ENCODE assay signal across 22 cellular contexts in the genomic region with DNA sequence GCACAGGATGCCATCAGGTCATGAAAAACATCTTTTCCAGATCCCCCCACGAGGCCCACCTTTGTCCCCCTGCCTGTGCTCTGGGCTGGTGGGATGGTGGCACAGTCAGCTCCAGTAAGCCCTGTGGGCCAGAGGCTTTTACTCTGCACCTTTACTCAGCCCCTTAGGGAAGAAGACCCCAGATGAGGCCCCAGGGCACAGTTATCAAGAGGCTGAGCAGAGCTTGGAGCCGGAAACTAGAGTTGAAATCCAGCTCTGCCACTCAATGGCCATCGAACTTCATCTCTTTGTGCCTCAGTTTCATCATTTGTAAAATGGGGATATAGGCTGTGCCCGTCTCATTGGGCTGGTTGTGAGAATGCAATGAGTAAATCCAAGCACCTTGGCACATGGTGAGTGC.
DNase-seq lines count a peak whose midpoint lies in the region; ATAC-seq, FAIRE-seq and TF ChIP-seq lines count a peak whose summit lies in the region.
"Had no signal": no experiment of that assay in that cellular context is flagged by ENCODE, and none has a peak within 500 bp of the region (broad histone marks: within the 10 kb centered on the region; RNA-seq: fewer than 3 reads in every experiment).

No MANE protein-coding gene starts in this region.

- ATAC-seq in GM18520 (IDR thresholded peaks at IDR 0.05; ENCODE audit: unreplicated experiment) = no peak
- no peak for ATAC-seq in GM21367 (IDR thresholded peaks at IDR 0.05; ENCODE audit: unreplicated experiment)
- ATAC-seq: A549; CD8-positive, alpha-beta T cell had no signal

- H3K36me3 ChIP-seq in esophagus muscularis mucosa (no peaks in the 10 kb centered on the region), sigmoid colon (no peaks in the 10 kb centered on the region)
- H3K36me3 ChIP-seq: BLaER1 treated with 17β-estradiol and CSF1 and Interleukin-3, amounts not matched to agents 10 nM and 100 nM had no signal

- H3K36me3 Mint-ChIP-seq in activated CD4-positive, alpha-beta T cell treated with anti-CD3 and anti-CD28 coated beads, Interleukin-2, amount 10 ng/mL, durations not matched to agents 24 days and 14 days (ENCODE audit: low read depth) = no peaks in the 10 kb centered on the region
- H3K36me3 Mint-ChIP-seq: CD8-positive, alpha-beta T cell had no signal

- H3K9me3 ChIP-seq in esophagus muscularis mucosa (peaks cover 0 to 7% (median 3%) of the 10 kb centered on the region in 4 donors), sigmoid colon (peaks cover 0 to 4% (median 0%) of the 10 kb centered on the region in 4 donors)
- H3K9me3 ChIP-seq: Caco-2 had no signal

- peak; percentile 72 for FAIRE-seq in HTR-8/SVneo (lab: Jason Lieb, UNC)
- FAIRE-seq: A549, D721Med, G401.6, GM12891 had no signal

- TF ChIP-seq EP300 in esophagus muscularis mucosa (IDR thresholded peaks at IDR 0.05) (no peak), sigmoid colon (IDR thresholded peaks at IDR 0.05) (no peak)

- intact Hi-C loops in activated CD4-positive, alpha-beta T cell treated with anti-CD3 and anti-CD28 coated beads, Interleukin-2, amount 10 ng/mL, durations not matched to agents 24 days and 14 days (cut with micrococcal nuclease) = no loop called here
- intact Hi-C loops in esophagus muscularis mucosa (cut with DNase I) (no loop called here), sigmoid colon (cut with DNase I) (no loop called here)

- no peak overlapping the region for H3K4me3 ChIP-seq in esophagus muscularis mucosa
- no peak overlapping the region for H3K4me3 ChIP-seq in sigmoid colon
- H3K4me3 ChIP-seq: A549; BLaER1 treated with 17β-estradiol and CSF1 and Interleukin-3, amounts not matched to agents 10 nM and 100 nM had no signal

- H3K4me1 ChIP-seq in esophagus muscularis mucosa (no peaks in the 10 kb centered on the region), sigmoid colon (no peaks in the 10 kb centered on the region)
- H3K4me1 ChIP-seq: A549; BLaER1 treated with 17β-estradiol and CSF1 and Interleukin-3, amounts not matched to agents 10 nM and 100 nM; Caco-2 had no signal

- no peak for TF ChIP-seq POLR2A in esophagus muscularis mucosa (IDR thresholded peaks at IDR 0.05; ENCODE audit: low read depth)
- no peak for TF ChIP-seq POLR2A in sigmoid colon (IDR thresholded peaks at IDR 0.05)

- no peak overlapping the region for H3K4me3 Mint-ChIP-seq in activated CD4-positive, alpha-beta T cell treated with anti-CD3 and anti-CD28 coated beads, Interleukin-2, amount 10 ng/mL, durations not matched to agents 24 days and 14 days
- H3K4me3 Mint-ChIP-seq: B cell; CD4-positive, alpha-beta T cell; CD8-positive, alpha-beta T cell had no signal

- DNase-seq in activated CD4-positive, alpha-beta T cell treated with anti-CD3 and anti-CD28 coated beads, Interleukin-2, amount 10 ng/mL, durations not matched to agents 24 days and 14 days = peak; percentile 41
- DNase-seq in activated CD4-positive, alpha-beta T cell treated with anti-CD3 and anti-CD28 coated beads for 48 hours = no peak
- DNase-seq in HTR-8/SVneo (ENCODE audit: insufficient read length, low spot score) (no peak), esophagus muscularis mucosa (ENCODE audit: extremely low spot score) (peak; percentile 68), sigmoid colon (peak; percentile 7)
- DNase-seq: AML-193; Calu3; CD4-positive, alpha-beta T cell; CD8-positive, alpha-beta T cell; DMS79 treated with DMSO at 0.1 percent for 48 hours; GF-D8 had no signal

- no peak overlapping the region for H3K27ac Mint-ChIP-seq in activated CD4-positive, alpha-beta T cell treated with anti-CD3 and anti-CD28 coated beads, Interleukin-2, amount 10 ng/mL, durations not matched to agents 24 days and 14 days
- H3K27ac Mint-ChIP-seq: B cell; CD4-positive, alpha-beta T cell; CD8-positive, alpha-beta T cell had no signal

- TF ChIP-seq CTCF in esophagus muscularis mucosa (IDR thresholded peaks at IDR 0.05) (no peak), sigmoid colon (IDR thresholded peaks at IDR 0.05) (no peak)

- peaks cover 0 to 5% (median 0%) of the 10 kb centered on the region in 4 donors for H3K27me3 ChIP-seq in esophagus muscularis mucosa
- peaks cover 0 to 14% (median 2%) of the 10 kb centered on the region in 3 donors for H3K27me3 ChIP-seq in sigmoid colon
- H3K27me3 ChIP-seq: BLaER1 treated with 17β-estradiol and CSF1 and Interleukin-3, amounts not matched to agents 10 nM and 100 nM had no signal

- peaks cover 7% of the 10 kb centered on the region for H3K4me1 Mint-ChIP-seq in activated CD4-positive, alpha-beta T cell treated with anti-CD3 and anti-CD28 coated beads, Interleukin-2, amount 10 ng/mL, durations not matched to agents 24 days and 14 days
- H3K4me1 Mint-ChIP-seq: B cell had no signal

- peaks cover 2% of the 10 kb centered on the region for H3K27me3 Mint-ChIP-seq in activated CD4-positive, alpha-beta T cell treated with anti-CD3 and anti-CD28 coated beads, Interleukin-2, amount 10 ng/mL, durations not matched to agents 24 days and 14 days

- peaks cover 14% of the 10 kb centered on the region for H3K9me3 Mint-ChIP-seq in activated CD4-positive, alpha-beta T cell treated with anti-CD3 and anti-CD28 coated beads, Interleukin-2, amount 10 ng/mL, durations not matched to agents 24 days and 14 days
- H3K9me3 Mint-ChIP-seq: CD4-positive, alpha-beta T cell; CD8-positive, alpha-beta T cell had no signal

- H3K27ac ChIP-seq in esophagus muscularis mucosa (replicated peaks in 1 of 4) (no peak overlapping the region), sigmoid colon (no peak overlapping the region)
- H3K27ac ChIP-seq: 22Rv1; A549; BLaER1 treated with 17β-estradiol and CSF1 and Interleukin-3, amounts not matched to agents 10 nM and 100 nM; C4-2B had no signal

- WGBS in esophagus muscularis mucosa = 80% methylated on average over 4 of the region's 4 CpGs
- WGBS in sigmoid colon, 2 donors = 81 to 88% methylated on average over 4 of the region's 4 CpGs

Comparison
In these comparisons a context has a peak if more than half of its experiments do, and no peak if none do; other contexts are left out.
1. DNase-seq: peak in activated CD4-positive, alpha-beta T cell treated with anti-CD3 and anti-CD28 coated beads, Interleukin-2, amount 10 ng/mL, durations not matched to agents 24 days and 14 days (single experiment), esophagus muscularis mucosa (single experiment) and sigmoid colon (single experiment); none in activated CD4-positive, alpha-beta T cell treated with anti-CD3 and anti-CD28 coated beads for 48 hours (single experiment) and HTR-8/SVneo (single experiment).